ENCODE assay signal across 8 cellular contexts in genomic region chr5:91499943-91500531, GRCh38.
DNase-seq lines count a peak whose midpoint lies in the region; ATAC-seq and TF ChIP-seq lines count a peak whose summit lies in the region.

No MANE protein-coding gene starts in this region.

- no peaks in the 10 kb centered on the region for H3K9me3 Mint-ChIP-seq in nephron progenitor cell

- H3K9me3 ChIP-seq in OCI-LY1 (ENCODE audit: low read length) = no peaks in the 10 kb centered on the region

- no peak overlapping the region for H2AFZ ChIP-seq in OCI-LY1 (ENCODE audit: low read length)

- H3K4me3 Mint-ChIP-seq in nephron progenitor cell = no peak overlapping the region

- H3K79me2 ChIP-seq in OCI-LY1 (ENCODE audit: insufficient read depth, low read length) = no peaks in the 10 kb centered on the region

- peak; percentile 56 for DNase-seq in AG10803 (ENCODE audit: low read depth)
- peak; percentile 32 for DNase-seq in GM13977 (ENCODE audit: low spot score)
- DNase-seq in dermis microvascular lymphatic vessel endothelial cell (ENCODE audit: low read depth in 2 of 2) = peak; percentile 33 to 44
- DNase-seq in nephron progenitor cell = peak; percentile 14
- no peak for DNase-seq in ureter (ENCODE audit: low spot score)

- H3K36me3 Mint-ChIP-seq in nephron progenitor cell (ENCODE audit: low read depth) = no peaks in the 10 kb centered on the region

- H3K4me3 ChIP-seq in AG10803 (ENCODE audit: low read length) = no peak overlapping the region
- H3K4me3 ChIP-seq in OCI-LY1 (ENCODE audit: low read depth, low read length, poor library complexity, severe bottlenecking) = no peak overlapping the region

- H3K9ac ChIP-seq in OCI-LY1 (ENCODE audit: low read length) = no peak overlapping the region

- TF ChIP-seq CTCF in AG10803 (conservative IDR thresholded peaks at IDR 0.05; ENCODE audit: low read length) (peak; percentile 72), GM13977 (IDR thresholded peaks at IDR 0.05; ENCODE audit: extremely low read depth, insufficient read depth, missing control alignments) (peak; percentile 51), OCI-LY1 (IDR thresholded peaks at IDR 0.05; ENCODE audit: low read length) (peak; percentile 69), nephron progenitor cell (IDR thresholded peaks at IDR 0.05) (peak; percentile 81)

- peak; percentile 75 for ATAC-seq in HG03175 (IDR thresholded peaks at IDR 0.05; ENCODE audit: unreplicated experiment)
- ATAC-seq in GM18873 (IDR thresholded peaks at IDR 0.05; ENCODE audit: low FRiP score, unreplicated experiment) = no peak

- no peak overlapping the region for H3K27ac Mint-ChIP-seq in nephron progenitor cell

- H3K27me3 ChIP-seq in OCI-LY1 (ENCODE audit: insufficient read depth, low read length) = no peaks in the 10 kb centered on the region

- peaks cover 10% of the 10 kb centered on the region for H3K4me1 Mint-ChIP-seq in nephron progenitor cell

- no peaks in the 10 kb centered on the region for H4K20me1 ChIP-seq in OCI-LY1 (ENCODE audit: insufficient read depth, low read length)

- no peaks in the 10 kb centered on the region for H3F3A ChIP-seq in OCI-LY1 (ENCODE audit: insufficient read depth, low read length)

- peaks cover 5% of the 10 kb centered on the region for H3K27me3 Mint-ChIP-seq in nephron progenitor cell (ENCODE audit: low read depth, poor library complexity)

- H3K4me2 ChIP-seq in OCI-LY1 (ENCODE audit: low read length) = no peak overlapping the region

- H3K27ac ChIP-seq in OCI-LY1 (ENCODE audit: low read depth, low read length, poor library complexity, severe bottlenecking) = no peak overlapping the region

- H3K36me3 ChIP-seq in OCI-LY1 (ENCODE audit: insufficient read depth, low read length) = no peaks in the 10 kb centered on the region

- H3K4me1 ChIP-seq in OCI-LY1 (ENCODE audit: insufficient read depth, low read length, severe bottlenecking) = no peaks in the 10 kb centered on the region

- in situ Hi-C loops in GM13977 (cut with MboI; ENCODE audit: low pct_unique_long_range_greater_than_20kb, low sequenced_read_pairs, unreplicated experiment) = no loop called here

- H3K9me2 ChIP-seq in OCI-LY1 (ENCODE audit: low read depth, low read length) = no peaks in the 10 kb centered on the region
